Comparison of ENCODE assay signal across 21 cellular contexts in the genomic region with DNA sequence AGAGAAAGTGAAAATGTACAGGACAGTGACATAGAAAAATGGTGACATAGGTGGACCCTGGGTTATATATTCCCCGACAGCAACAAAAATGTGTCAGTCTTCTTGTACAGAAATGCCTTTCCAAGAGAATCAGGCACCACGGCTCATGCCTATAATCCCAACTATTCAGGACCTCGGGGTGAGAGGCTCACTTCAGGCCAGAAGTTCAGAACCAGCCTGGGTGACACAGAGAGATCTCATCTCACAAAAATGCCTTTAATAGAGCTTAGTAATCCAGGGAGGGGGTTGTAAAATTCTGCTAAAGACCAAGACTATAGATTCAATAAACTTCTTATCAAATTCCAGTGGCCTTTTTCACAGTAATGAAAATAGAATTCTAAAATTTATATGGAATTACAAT. TPM values are rescaled to one million over a fixed set of nuclear protein-coding genes. Genes with fewer than 3 reads are reported as not detected.
A peak's percentile ranks its signal among the peaks of the same experiment; 100 is the strongest.
DNase-seq lines count a peak whose midpoint lies in the region; FAIRE-seq and TF ChIP-seq lines count a peak whose summit lies in the region.
"Had no signal": no experiment of that assay in that cellular context is flagged by ENCODE, and none has a peak within 500 bp of the region (broad histone marks: within the 10 kb centered on the region; RNA-seq: fewer than 3 reads in every experiment).

No MANE protein-coding gene starts in this region.

- H3K9me3 ChIP-seq in BLaER1 treated with 17β-estradiol and CSF1 and Interleukin-3, amounts not matched to agents 10 nM and 100 nM (replicated peaks in 1 of 11), result peaks cover 99 to 100% (median 100%) of the 10 kb centered on the region in 11 experiments
- H3K9me3 ChIP-seq in Karpas-422 (ENCODE audit: low read length), result peaks cover 56% of the 10 kb centered on the region

- TF ChIP-seq CTCF in endothelial cell (IDR thresholded peaks at IDR 0.05; ENCODE audit: unreplicated experiment), result no peak

- H3K79me2 ChIP-seq in Karpas-422 (ENCODE audit: low read length), result peaks cover 55% of the 10 kb centered on the region

- H3K4me2 ChIP-seq in BLaER1 treated with 17β-estradiol and CSF1 and Interleukin-3, amounts not matched to agents 10 nM and 100 nM, result no peak overlapping the region
- H3K4me2 ChIP-seq in Karpas-422 (ENCODE audit: low read depth, low read length, poor library complexity, severe bottlenecking), result no peak overlapping the region

- H2AFZ ChIP-seq in Karpas-422 (ENCODE audit: low read length), result no peak overlapping the region

- peak overlapping the region; percentile 47 for H3K4me3 Mint-ChIP-seq in endothelial cell (ENCODE audit: unreplicated experiment)
- H3K4me3 Mint-ChIP-seq: CD4-positive, alpha-beta T cell had no signal

- H3K27me3 ChIP-seq in BLaER1 treated with 17β-estradiol and CSF1 and Interleukin-3, amounts not matched to agents 10 nM and 100 nM, result no peaks in the 10 kb centered on the region
- no peaks in the 10 kb centered on the region for H3K27me3 ChIP-seq in Karpas-422 (ENCODE audit: low read length)
- H3K27me3 ChIP-seq: SJCRH30 had no signal

- peaks cover 76% of the 10 kb centered on the region for H3K36me3 Mint-ChIP-seq in endothelial cell (ENCODE audit: low read depth, unreplicated experiment)

- FAIRE-seq in RCC 7860 (lab: Jason Lieb, UNC), result no peak
- FAIRE-seq: D721Med, GM12892, H1, HTR-8/SVneo had no signal

- DNase-seq in Karpas-422 (peak; percentile 35), T1000 (lab: John Stamatoyannopoulos, UW) (peak; percentile 11), endothelial cell (ENCODE audit: low spot score) (no peak), NCI-H1694 (lab: John Stamatoyannopoulos, UW) (no peak), RCC 7860 (ENCODE audit: low spot score) (no peak), NCI-H1436 treated with DMSO at 0.1 percent for 48 hours (lab: John Stamatoyannopoulos, UW) (no peak)
- DNase-seq: CD4-positive, alpha-beta T cell; GF-D8; HCEC 1CT; KBM-7; MM.1S; NCI-H1694 treated with DMSO at 0.1 percent for 48 hours; NCI-H2081; NCI-H2227 treated with DMSO at 0.1 percent for 48 hours; NCI-H69; SJCRH30 had no signal

- peaks cover 0 to 26% (median 6%) of the 10 kb centered on the region in 11 experiments; a peak in 6 of 22 replicates for H4K20me1 ChIP-seq in BLaER1 treated with 17β-estradiol and CSF1 and Interleukin-3, amounts not matched to agents 10 nM and 100 nM
- no peaks in the 10 kb centered on the region for H4K20me1 ChIP-seq in Karpas-422 (ENCODE audit: insufficient read depth, low read depth, low read length)

- no peaks in the 10 kb centered on the region for H3K9me2 ChIP-seq in Karpas-422 (replicated peaks; ENCODE audit: insufficient read depth, low read length)

- H3K4me3 ChIP-seq in BLaER1 treated with 17β-estradiol and CSF1 and Interleukin-3, amounts not matched to agents 10 nM and 100 nM, result peak overlapping the region in 8 of 10 experiments; percentile 25 to 52 (median 36); a peak in 10 of 20 replicates
- no peak overlapping the region for H3K4me3 ChIP-seq in Karpas-422 (ENCODE audit: low read length)
- H3K4me3 ChIP-seq: SJCRH30 had no signal

- peaks cover 98 to 100% (median 100%) of the 10 kb centered on the region in 11 experiments for H3K36me3 ChIP-seq in BLaER1 treated with 17β-estradiol and CSF1 and Interleukin-3, amounts not matched to agents 10 nM and 100 nM
- peaks cover 97% of the 10 kb centered on the region for H3K36me3 ChIP-seq in Karpas-422 (ENCODE audit: insufficient read depth, low read length)

- H3K27ac Mint-ChIP-seq in endothelial cell (ENCODE audit: unreplicated experiment), result no peak overlapping the region
- H3K27ac Mint-ChIP-seq: CD4-positive, alpha-beta T cell had no signal

- no peaks in the 10 kb centered on the region for H3K4me1 Mint-ChIP-seq in endothelial cell (ENCODE audit: unreplicated experiment)

- no peak overlapping the region for H3K27ac ChIP-seq in BLaER1 treated with 17β-estradiol and CSF1 and Interleukin-3, amounts not matched to agents 10 nM and 100 nM
- H3K27ac ChIP-seq in Karpas-422 (ENCODE audit: low read length), result no peak overlapping the region
- H3K27ac ChIP-seq: SJCRH30 had no signal

- H3K27me3 Mint-ChIP-seq in endothelial cell (ENCODE audit: unreplicated experiment), result peaks cover 2% of the 10 kb centered on the region
- H3K27me3 Mint-ChIP-seq: CD4-positive, alpha-beta T cell had no signal

- no peak overlapping the region for H3K9ac ChIP-seq in BLaER1 treated with 17β-estradiol and CSF1 and Interleukin-3, amounts not matched to agents 10 nM and 100 nM
- H3K9ac ChIP-seq in Karpas-422 (ENCODE audit: low read length), result no peak overlapping the region

- H3K9me3 Mint-ChIP-seq in endothelial cell (ENCODE audit: unreplicated experiment), result peaks cover 12% of the 10 kb centered on the region

- H3K4me1 ChIP-seq in BLaER1 treated with 17β-estradiol and CSF1 and Interleukin-3, amounts not matched to agents 10 nM and 100 nM, result no peaks in the 10 kb centered on the region
- H3K4me1 ChIP-seq in Karpas-422 (ENCODE audit: low read length), result no peaks in the 10 kb centered on the region
- H3K4me1 ChIP-seq: SJCRH30 had no signal

RNA-seq across cellular contexts. Expression of a gene that starts 10.7 kb away (rescaled TPM):
- total RNA-seq in Karpas-422 (2014; rRNA removed; shearing (Covaris generic); ENCODE audit: low replicate concordance), result 24.1 and 79.6 TPM in 2 replicates
- total RNA-seq in endothelial cell (ENCODE audit: unreplicated experiment), result 46.0 TPM

Comparison
In these comparisons a context has a peak if more than half of its experiments do, and no peak if none do; other contexts are left out.
1. DNase-seq: peak in Karpas-422 (single experiment) and T1000 (single experiment); none in endothelial cell (single experiment), NCI-H1694 (single experiment), RCC 7860 (single experiment) and NCI-H1436 treated with DMSO at 0.1 percent for 48 hours (single experiment).